In genomic region chr20:48822879-48823385, GRCh38 we compare ENCODE assay signal across 9 cellular contexts. TPM values are rescaled to one million over a fixed set of nuclear protein-coding genes. Genes with fewer than 3 reads are reported as not detected.
DNase-seq lines count a peak whose midpoint lies in the region; ATAC-seq and TF ChIP-seq lines count a peak whose summit lies in the region.
"Had no signal": no experiment of that assay in that cellular context is flagged by ENCODE, and none has a peak within 500 bp of the region (broad histone marks: within the 10 kb centered on the region; RNA-seq: fewer than 3 reads in every experiment).

No MANE protein-coding gene starts in this region.

- H3K27me3 ChIP-seq in duodenal mucosa (ENCODE audit: control insufficient read depth in 1 of 2, insufficient read depth in 2 of 2, low read length in 2 of 2): peaks cover 11 to 12% of the 10 kb centered on the region in 2 donors

- H3K9me3 ChIP-seq in OCI-LY7 (ENCODE audit: low read length) (no peaks in the 10 kb centered on the region), duodenal mucosa (ENCODE audit: control insufficient read depth in 1 of 2, low read length in 2 of 2) (no peaks in the 10 kb centered on the region)

- POLR2A ChIA-PET in OCI-LY7 (lab: Charles Lee): interaction anchor here (1.2 kb wide), 1 partner anchor 22 kb away, joined by 4 read pairs; no protein-coding TSS in a partner anchor

- H2AFZ ChIP-seq in OCI-LY7 (ENCODE audit: low read length): no peak overlapping the region

- no peak for ATAC-seq in HG03378 (IDR thresholded peaks at IDR 0.05; ENCODE audit: unreplicated experiment)

- no TSS peak for BruUV-seq in OCI-LY7 (replicated peaks; lab: Mats Ljungman, UMichigan)

- H4K20me1 ChIP-seq in OCI-LY7 (ENCODE audit: insufficient read depth, low read length): no peaks in the 10 kb centered on the region

- H3K9me2 ChIP-seq in OCI-LY7 (ENCODE audit: insufficient read depth, low read length): no peaks in the 10 kb centered on the region

- peaks cover 74% of the 10 kb centered on the region; the same call in 1 of the 2 replicates for H3K79me2 ChIP-seq in OCI-LY7 (ENCODE audit: insufficient read depth, low read depth, low read length)

- TF ChIP-seq CTCF in GM12875 (IDR thresholded peaks at IDR 0.05; ENCODE audit: borderline replicate concordance, insufficient read depth, low read depth, low read length) (no peak), OCI-LY7 (conservative IDR thresholded peaks at IDR 0.05; ENCODE audit: low read length) (no peak)

- CTCF ChIA-PET in OCI-LY7 (lab: Charles Lee; ENCODE audit: unreplicated experiment): no interaction called here

- H3K4me3 ChIP-seq in GM12875 (ENCODE audit: low read depth, low read length) (peak overlapping the region; percentile 2), OCI-LY7 (ENCODE audit: low read depth, low read length, poor library complexity, severe bottlenecking) (peak overlapping the region; percentile 13), duodenal mucosa (ENCODE audit: low read depth in 1 of 2, low read length in 2 of 2) (peak overlapping the region in 1 of 2 donors; percentile 21)

- peak overlapping the region; percentile 93 for H3K27ac ChIP-seq in OCI-LY7 (ENCODE audit: low read depth, low read length, poor library complexity, severe bottlenecking)
- peak overlapping the region; percentile 23 for H3K27ac ChIP-seq in duodenal mucosa (ENCODE audit: low read depth, low read length)

- H3K4me2 ChIP-seq in OCI-LY7 (ENCODE audit: low read length): peak overlapping the region; percentile 76

- H3K36me3 ChIP-seq in OCI-LY7 (ENCODE audit: insufficient read depth, low read length) (no peaks in the 10 kb centered on the region), duodenal mucosa (ENCODE audit: control insufficient read depth in 1 of 2, insufficient read depth in 2 of 2, low read length in 2 of 2) (no peaks in the 10 kb centered on the region)

- H3K4me1 ChIP-seq in OCI-LY7 (ENCODE audit: insufficient read depth, low read length, poor library complexity, severe bottlenecking) (peaks cover 86% of the 10 kb centered on the region), duodenal mucosa (ENCODE audit: control insufficient read depth in 1 of 2, insufficient read depth in 2 of 2, low read length in 2 of 2) (peaks cover 4 to 36% of the 10 kb centered on the region in 2 donors)

- H3K9ac ChIP-seq in duodenal mucosa (ENCODE audit: low read depth in 1 of 2, low read length in 2 of 2): no peak overlapping the region

- intact Hi-C loops in OCI-LY7 (cut with micrococcal nuclease; ENCODE audit: unreplicated experiment): loop anchor here (5.0 kb wide), 2 partner anchors 71 to 99 kb away; partner anchors contain the start of gene ARFGEF2

- DNase-seq in OCI-LY7 (ENCODE audit: low spot score) (no peak), SHP77 (lab: John Stamatoyannopoulos, UW) (no peak), kidney tubule cell (ENCODE audit: low spot score) (no peak)
- DNase-seq in stimulated activated CD8-positive, alpha-beta memory T cell treated with anti-CD3 and anti-CD28 coated beads, Interleukin-4, amount 100 ng/mL, for 48 hours: peak; percentile 54
- DNase-seq: endodermal cell, NCI-H1417 had no signal

RNA-seq across cellular contexts. Expression of gene PREX1, which starts 4.9 kb away (rescaled TPM):
- total RNA-seq in OCI-LY7 (2014; rRNA removed; shearing (Covaris generic)): 20.2 and 25.3 TPM in 2 replicates
- 20.7 and 24.7 TPM in 2 replicates for total RNA-seq in OCI-LY7 (2022)
